ENCODE assay signal across 19 cellular contexts in genomic region chr3:69126999-69127398, GRCh38. TPM values are rescaled to one million over a fixed set of nuclear protein-coding genes. Genes with fewer than 3 reads are reported as not detected.
"Had no signal": no experiment of that assay in that cellular context is flagged by ENCODE, and none has a peak within 500 bp of the region (broad histone marks: within the 10 kb centered on the region; RNA-seq: fewer than 3 reads in every experiment).

No MANE protein-coding gene starts in this region.

- H3K36me3 ChIP-seq: esophagus squamous epithelium, neutrophil had no signal

- FAIRE-seq: colon had no signal

- H3K4me1 Mint-ChIP-seq: naive thymus-derived CD8-positive, alpha-beta T cell had no signal

- H3K9me3 Mint-ChIP-seq: dendritic cell treated with granulocyte-macrophage colony-stimulating factor and Interleukin-4, amounts not matched to agents 40 ng/mL and 50 ng/mL, for 4 days; effector memory CD8-positive, alpha-beta T cell had no signal

- H3K27ac Mint-ChIP-seq: dendritic cell treated with granulocyte-macrophage colony-stimulating factor and Interleukin-4, amounts not matched to agents 40 ng/mL and 50 ng/mL, for 4 days; effector memory CD8-positive, alpha-beta T cell; naive thymus-derived CD8-positive, alpha-beta T cell had no signal

- H3K4me1 ChIP-seq: esophagus squamous epithelium had no signal

- DNase-seq: effector memory CD8-positive, alpha-beta T cell; esophagus squamous epithelium; foreskin fibroblast; left colon; left ventricle myocardium superior; naive thymus-derived CD8-positive, alpha-beta T cell; stimulated activated CD4-positive, alpha-beta T cell treated with anti-CD3 and anti-CD28 coated beads, Interleukin-2, amount 100 ng/mL, for 48 hours; stimulated activated naive CD4-positive, alpha-beta T cell treated with Interleukin-2 at 50 U/mL for 16 hours had no signal

- ATAC-seq: effector memory CD8-positive, alpha-beta T cell; left colon; left ventricle myocardium superior; naive thymus-derived CD8-positive, alpha-beta T cell had no signal

- H3K36me3 Mint-ChIP-seq: naive thymus-derived CD8-positive, alpha-beta T cell had no signal

- H3K27me3 Mint-ChIP-seq: dendritic cell treated with granulocyte-macrophage colony-stimulating factor and Interleukin-4, amounts not matched to agents 40 ng/mL and 50 ng/mL, for 4 days; naive thymus-derived CD8-positive, alpha-beta T cell had no signal

- H3K9me3 ChIP-seq: esophagus squamous epithelium, neutrophil had no signal

- H3K4me2 ChIP-seq: smooth muscle cell had no signal

- H3K27ac ChIP-seq: esophagus squamous epithelium, neutrophil had no signal

- H3K4me3 Mint-ChIP-seq: dendritic cell treated with granulocyte-macrophage colony-stimulating factor and Interleukin-4, amounts not matched to agents 40 ng/mL and 50 ng/mL, for 4 days; effector memory CD8-positive, alpha-beta T cell; naive thymus-derived CD8-positive, alpha-beta T cell had no signal

- H3K4me3 ChIP-seq: esophagus squamous epithelium, smooth muscle cell had no signal

- H3K27me3 ChIP-seq: esophagus squamous epithelium, neutrophil had no signal

RNA-seq across cellular contexts. Expression of gene LMOD3, which starts 4.6 kb away (rescaled TPM):
- total RNA-seq: epithelial cell of proximal tubule; kidney epithelial cell; lung microvascular endothelial cell; mononuclear cell; naive thymus-derived CD8-positive, alpha-beta T cell; osteoblast; pulmonary artery endothelial cell; smooth muscle cell had no signal
- polyA plus RNA-seq: neural cell, smooth muscle cell had no signal
